ENCODE assay signal across 17 cellular contexts in genomic region chr4:167602157-167602556, GRCh38.
DNase-seq lines count a peak whose midpoint lies in the region; ATAC-seq, FAIRE-seq and TF ChIP-seq lines count a peak whose summit lies in the region.
"Had no signal": no experiment of that assay in that cellular context is flagged by ENCODE, and none has a peak within 500 bp of the region (broad histone marks: within the 10 kb centered on the region; RNA-seq: fewer than 3 reads in every experiment).

No MANE protein-coding gene starts in this region.

- H3K27ac ChIP-seq in K562 (ENCODE audit: extremely low read depth, low read depth, low read length), result no peak overlapping the region
- H3K27ac ChIP-seq: GM23248 had no signal

- H3K4me1 ChIP-seq in K562 (replicated peaks in 1 of 2; ENCODE audit: control insufficient read depth in 2 of 2, insufficient read depth in 2 of 2, low read length in 2 of 2), result no peaks in the 10 kb centered on the region

- H4K20me1 ChIP-seq in K562 (replicated peaks; ENCODE audit: control insufficient read depth, insufficient read depth, low read length), result no peaks in the 10 kb centered on the region

- TF ChIP-seq POLR2A in K562 (conservative IDR thresholded peaks at IDR 0.05), result no peak

- H3K4me2 ChIP-seq in K562 (ENCODE audit: insufficient read depth, low read length), result no peak overlapping the region

- TF ChIP-seq CTCF in K562 (IDR thresholded peaks at IDR 0.05 in 2 of 3, conservative IDR thresholded peaks at IDR 0.05 in 1 of 3; ENCODE audit: insufficient read depth in 2 of 3, low read depth in 1 of 3, low read length in 3 of 3) (no peak), progenitor cell of endocrine pancreas (IDR thresholded peaks at IDR 0.05; ENCODE audit: unreplicated experiment) (no peak)

- POLR2A ChIA-PET in K562 (lab: Yijun Ruan, JAX), result no interaction called here

- no peaks in the 10 kb centered on the region for H3K36me3 ChIP-seq in K562 (ENCODE audit: control insufficient read depth, insufficient read depth, low read length)

- in situ Hi-C loops in K562 (cut with MboI), result no loop called here

- H3K4me3 ChIP-seq in K562, result no peak overlapping the region
- H3K4me3 ChIP-seq: GM23248 had no signal

- H3K9me1 ChIP-seq in K562 (ENCODE audit: control insufficient read depth, insufficient read depth, low read length), result no peaks in the 10 kb centered on the region

- H3K4me3 Mint-ChIP-seq in progenitor cell of endocrine pancreas (ENCODE audit: low read depth), result no peak overlapping the region
- H3K4me3 Mint-ChIP-seq: CD14-positive monocyte; CD8-positive, alpha-beta T cell; H9 had no signal

- FAIRE-seq in K562 (lab: Jason Lieb, UNC), result no peak
- FAIRE-seq: D721Med, G401.6, GM12891 had no signal

- H3K4me1 Mint-ChIP-seq in progenitor cell of endocrine pancreas (ENCODE audit: low read depth), result no peaks in the 10 kb centered on the region
- H3K4me1 Mint-ChIP-seq: CD14-positive monocyte, H9 had no signal

- no peaks in the 10 kb centered on the region for H3K9me3 Mint-ChIP-seq in progenitor cell of endocrine pancreas (ENCODE audit: low read depth)
- H3K9me3 Mint-ChIP-seq: CD8-positive, alpha-beta T cell; H9 had no signal

- no peaks in the 10 kb centered on the region for H3K9me3 ChIP-seq in K562 (replicated peaks; ENCODE audit: control insufficient read depth, insufficient read depth, low read depth, low read length)

- no TSS peak for BruUV-seq in K562 (replicated peaks; lab: Mats Ljungman, UMichigan)

- H3K9ac ChIP-seq in K562 (ENCODE audit: insufficient read depth in 1 of 2, low read depth in 2 of 2, low read length in 2 of 2), result no peak overlapping the region
- H3K9ac ChIP-seq: GM23248 had no signal

- DNase-seq in HPDE6-E6E7 (ENCODE audit: extremely low spot score) (peak; percentile 8), K562 (ENCODE audit: extremely low read depth in 1 of 4, low spot score in 3 of 4) (no peak), progenitor cell of endocrine pancreas (ENCODE audit: low spot score, unreplicated experiment) (no peak), H4 (ENCODE audit: low spot score) (no peak)
- DNase-seq: CD8-positive, alpha-beta T cell; COR-L47; DMS153; DMS79 treated with DMSO at 0.1 percent for 48 hours; EL; GM23248; H9 had no signal

- WGBS in K562 (ENCODE audit: insufficient coverage, low coverage, missing lambda C conversion rate), result 0% methylated on average over 2 of the region's 2 CpGs

- no peak for TF ChIP-seq RAD21 in K562 (CRISPR knock-in tag; conservative IDR thresholded peaks at IDR 0.05 in 1 of 2, IDR thresholded peaks at IDR 0.05 in 1 of 2)

- H3K36me3 Mint-ChIP-seq in progenitor cell of endocrine pancreas (ENCODE audit: insufficient read depth), result no peaks in the 10 kb centered on the region
- H3K36me3 Mint-ChIP-seq: CD14-positive monocyte; CD8-positive, alpha-beta T cell had no signal

- H3K27me3 Mint-ChIP-seq in progenitor cell of endocrine pancreas, result no peaks in the 10 kb centered on the region

- H3K27me3 ChIP-seq in K562 (ENCODE audit: control insufficient read depth in 2 of 2, insufficient read depth in 2 of 2, low read length in 2 of 2), result no peaks in the 10 kb centered on the region

- no peak for TF ChIP-seq EP300 in K562 (IDR thresholded peaks at IDR 0.05; ENCODE audit: low read length)

- no peak overlapping the region for H3K27ac Mint-ChIP-seq in progenitor cell of endocrine pancreas
- H3K27ac Mint-ChIP-seq: CD14-positive monocyte; CD8-positive, alpha-beta T cell; H9 had no signal

- no peak for ATAC-seq in K562
- ATAC-seq in esophagus mucosa, result peak; percentile 59
- no peak for ATAC-seq in GM21423 (IDR thresholded peaks at IDR 0.05; ENCODE audit: unreplicated experiment)
- ATAC-seq: CD8-positive, alpha-beta T cell had no signal

- intact Hi-C loops in K562 (cut with micrococcal nuclease), result no loop called here

- CTCF ChIA-PET in K562 (lab: Yijun Ruan, JAX; ENCODE audit: low intra/inter-chr PET ratio), result no interaction called here

- H3K79me2 ChIP-seq in K562 (ENCODE audit: control insufficient read depth, insufficient read depth, low read length), result no peaks in the 10 kb centered on the region

- no peak overlapping the region for H2AFZ ChIP-seq in K562 (ENCODE audit: low read depth, low read length)
- H2AFZ ChIP-seq: GM23248 had no signal

TF ChIP-seq in K562, 482 proteins besides CTCF, POLR2A, EP300 and RAD21:
- TF ChIP-seq MAFG (tag; conservative IDR thresholded peaks at IDR 0.05) (peak; percentile 34; the same call in 1 of the 2 replicates), ELK1 (CRISPR knock-in tag; IDR thresholded peaks at IDR 0.05) (no peak)
